ENCODE assay signal across 38 cellular contexts in genomic region chr16:31819948-31820347, GRCh38.
"Had no signal": no experiment of that assay in that cellular context is flagged by ENCODE, and none has a peak within 500 bp of the region (broad histone marks: within the 10 kb centered on the region; RNA-seq: fewer than 3 reads in every experiment).

No MANE protein-coding gene starts in this region.

- H3K27me3 ChIP-seq: ascending aorta, brain microvascular endothelial cell, cardiac muscle cell had no signal

- H3K9me3 Mint-ChIP-seq: activated naive CD4-positive, alpha-beta T cell treated with anti-CD3 and anti-CD28 coated beads for 36 hours; central memory CD8-positive, alpha-beta T cell had no signal

- H3K4me3 ChIP-seq: adrenal gland, ascending aorta, body of pancreas, breast epithelium, cardiac muscle cell had no signal

- H3K36me3 ChIP-seq: adrenal gland, ascending aorta, brain microvascular endothelial cell, breast epithelium, cardiac muscle cell had no signal

- H3K9me3 ChIP-seq: adrenal gland, ascending aorta, body of pancreas had no signal

- H3K36me3 Mint-ChIP-seq: activated naive CD4-positive, alpha-beta T cell treated with anti-CD3 and anti-CD28 coated beads, Interleukin-2, amount 10 ng/mL, durations not matched to agents 7 days and 5 days; brain had no signal

- H3K4me3 Mint-ChIP-seq: activated naive CD4-positive, alpha-beta T cell treated with anti-CD3 and anti-CD28 coated beads for 36 hours; activated naive CD4-positive, alpha-beta T cell treated with anti-CD3 and anti-CD28 coated beads, Interleukin-2, amount 10 ng/mL, durations not matched to agents 7 days and 5 days; activated naive CD4-positive, alpha-beta T cell treated with anti-CD3 and anti-CD28 coated beads, Interleukin-2, amount 50 U/mL, for 24 hours; activated naive CD8-positive, alpha-beta T cell; activated naive CD8-positive, alpha-beta T cell treated with anti-CD3 and anti-CD28 coated beads for 36 hours; activated naive CD8-positive, alpha-beta T cell treated with anti-CD3 and anti-CD28 coated beads, Interleukin-2, amount 10 ng/mL, durations not matched to agents 7 days and 5 days; activated naive CD8-positive, alpha-beta T cell treated with anti-CD3 and anti-CD28 coated beads, Interleukin-2, amount 50 U/mL, for 24 hours; activated T-cell treated with anti-CD3 and anti-CD28 coated beads, Interleukin-2, amount 50 U/mL, for 24 hours; activated T-cell treated with anti-CD3 and anti-CD28 coated beads, Interleukin-2, amount 50 U/mL, for 4 hours; activated T-cell treated with anti-CD3 and anti-CD28 coated beads, Interleukin-2, amount 50 U/mL, for 72 hours; activated T-helper 1 cell treated with anti-CD3 and anti-CD28 coated beads, Interleukin-12 subunit alpha, Interleukin-12 subunit beta, Interleukin-2, Interleukin-4 antibody, amounts not matched to agents 30 ng/mL and 10 ng/mL and 1 ng/mL, durations not matched to agents 14 hours and 24 hours and 36 hours; activated T-helper 17 cell treated with anti-CD3 and anti-CD28 coated beads, Interleukin-2, amount 50 U/mL, for 72 hours; brain; central memory CD8-positive, alpha-beta T cell had no signal

- H3K27ac ChIP-seq: adrenal gland, ascending aorta, body of pancreas, brain microvascular endothelial cell, breast epithelium, cardiac muscle cell had no signal

- DNase-seq: activated effector memory CD4-positive, alpha-beta T cell treated with anti-CD3 and anti-CD28 coated beads, Interleukin-2, amount 50 U/mL, for 16 hours; activated effector memory CD4-positive, alpha-beta T cell treated with Interleukin-2 at 50 U/mL for 16 hours; activated gamma-delta T cell; activated gamma-delta T cell treated with Interleukin-2 at 50 U/mL for 16 hours; activated naive CD4-positive, alpha-beta T cell; activated naive CD4-positive, alpha-beta T cell treated with anti-CD3 and anti-CD28 coated beads for 36 hours; activated naive CD4-positive, alpha-beta T cell treated with anti-CD3 and anti-CD28 coated beads, Interleukin-2, amount 10 ng/mL, durations not matched to agents 7 days and 5 days; activated naive CD4-positive, alpha-beta T cell treated with anti-CD3 and anti-CD28 coated beads, Interleukin-2, amount 50 U/mL, for 16 hours; activated naive CD4-positive, alpha-beta T cell treated with Interleukin-2 at 50 U/mL for 16 hours; activated naive CD8-positive, alpha-beta T cell treated with anti-CD3 and anti-CD28 coated beads for 36 hours; activated naive CD8-positive, alpha-beta T cell treated with anti-CD3 and anti-CD28 coated beads, Interleukin-2, amount 10 ng/mL, durations not matched to agents 7 days and 5 days; activated naive CD8-positive, alpha-beta T cell treated with anti-CD3 and anti-CD28 coated beads, Interleukin-2, amount 50 U/mL, for 24 hours; activated T-cell treated with anti-CD3 and anti-CD28 coated beads, Interleukin-2, amount 50 U/mL, for 1 hour; activated T-cell treated with anti-CD3 and anti-CD28 coated beads, Interleukin-2, amount 50 U/mL, for 24 hours; activated T-cell treated with anti-CD3 and anti-CD28 coated beads, Interleukin-2, amount 50 U/mL, for 4 hours; activated T-cell treated with anti-CD3 and anti-CD28 coated beads, Interleukin-2, amount 50 U/mL, for 48 hours; activated T-cell treated with anti-CD3 and anti-CD28 coated beads, Interleukin-2, amount 50 U/mL, for 72 hours; adrenal gland; amniotic stem cell; amygdala; anterior cingulate cortex; aorta; body of pancreas; brain microvascular endothelial cell; caudate nucleus; central memory CD4-positive, alpha-beta T cell; cerebellar nuclear complex had no signal

- H3K4me1 Mint-ChIP-seq: activated naive CD4-positive, alpha-beta T cell treated with anti-CD3 and anti-CD28 coated beads, Interleukin-2, amount 10 ng/mL, durations not matched to agents 7 days and 5 days; activated naive CD8-positive, alpha-beta T cell treated with anti-CD3 and anti-CD28 coated beads for 36 hours; activated naive CD8-positive, alpha-beta T cell treated with anti-CD3 and anti-CD28 coated beads, Interleukin-2, amount 10 ng/mL, durations not matched to agents 7 days and 5 days; activated naive CD8-positive, alpha-beta T cell treated with anti-CD3 and anti-CD28 coated beads, Interleukin-2, amount 50 U/mL, for 24 hours; activated T-helper 17 cell treated with anti-CD3 and anti-CD28 coated beads, Interleukin-2, amount 50 U/mL, for 72 hours; brain; central memory CD8-positive, alpha-beta T cell had no signal

- H3K27me3 Mint-ChIP-seq: activated naive CD4-positive, alpha-beta T cell treated with anti-CD3 and anti-CD28 coated beads, Interleukin-2, amount 10 ng/mL, durations not matched to agents 7 days and 5 days; brain had no signal

- ATAC-seq: activated naive CD4-positive, alpha-beta T cell treated with anti-CD3 and anti-CD28 coated beads, Interleukin-2, amount 50 U/mL, for 72 hours; activated naive CD8-positive, alpha-beta T cell treated with anti-CD3 and anti-CD28 coated beads, Interleukin-2, amount 50 U/mL, for 24 hours; activated T-cell treated with anti-CD3 and anti-CD28 coated beads, Interleukin-2, amount 50 U/mL, for 4 hours; activated T-cell treated with anti-CD3 and anti-CD28 coated beads, Interleukin-2, amount 50 U/mL, for 72 hours; activated T-helper 17 cell treated with anti-CD3 and anti-CD28 coated beads, Interleukin-2, amount 50 U/mL, for 72 hours; body of pancreas had no signal

- H3K4me1 ChIP-seq: adrenal gland, ascending aorta, body of pancreas, breast epithelium had no signal

- H3K27ac Mint-ChIP-seq: activated naive CD4-positive, alpha-beta T cell treated with anti-CD3 and anti-CD28 coated beads for 36 hours; activated naive CD4-positive, alpha-beta T cell treated with anti-CD3 and anti-CD28 coated beads, Interleukin-2, amount 10 ng/mL, durations not matched to agents 7 days and 5 days; activated naive CD4-positive, alpha-beta T cell treated with anti-CD3 and anti-CD28 coated beads, Interleukin-2, amount 50 U/mL, for 24 hours; activated naive CD4-positive, alpha-beta T cell treated with anti-CD3 and anti-CD28 coated beads, Interleukin-2, amount 50 U/mL, for 72 hours; activated naive CD8-positive, alpha-beta T cell; activated naive CD8-positive, alpha-beta T cell treated with anti-CD3 and anti-CD28 coated beads for 36 hours; activated naive CD8-positive, alpha-beta T cell treated with anti-CD3 and anti-CD28 coated beads, Interleukin-2, amount 10 ng/mL, durations not matched to agents 7 days and 5 days; activated naive CD8-positive, alpha-beta T cell treated with anti-CD3 and anti-CD28 coated beads, Interleukin-2, amount 50 U/mL, for 24 hours; activated T-cell treated with anti-CD3 and anti-CD28 coated beads, Interleukin-2, amount 50 U/mL, for 24 hours; activated T-cell treated with anti-CD3 and anti-CD28 coated beads, Interleukin-2, amount 50 U/mL, for 72 hours; activated T-helper 1 cell treated with anti-CD3 and anti-CD28 coated beads, Interleukin-12 subunit alpha, Interleukin-12 subunit beta, Interleukin-2, Interleukin-4 antibody, amounts not matched to agents 30 ng/mL and 10 ng/mL and 1 ng/mL, durations not matched to agents 14 hours and 24 hours and 36 hours; activated T-helper 17 cell treated with anti-CD3 and anti-CD28 coated beads, Interleukin-2, amount 50 U/mL, for 72 hours; activated T-helper 2 cell treated with anti-CD3 and anti-CD28 coated beads, Interferon-gamma antibody, Interleukin-2, Interleukin-4, amounts not matched to agents 10 μg/mL and 5 μg/mL and 100 μg/mL, durations not matched to agents 14 hours and 24 hours and 36 hours; brain had no signal
